ENCODE assay signal across 9 cellular contexts in genomic region chr5:68265822-68266395, GRCh38. TPM values are rescaled to one million over a fixed set of nuclear protein-coding genes. Genes with fewer than 3 reads are reported as not detected.
DNase-seq lines count a peak whose midpoint lies in the region; ATAC-seq, FAIRE-seq and TF ChIP-seq lines count a peak whose summit lies in the region.
"Had no signal": no experiment of that assay in that cellular context is flagged by ENCODE, and none has a peak within 500 bp of the region (broad histone marks: within the 10 kb centered on the region; RNA-seq: fewer than 3 reads in every experiment).

No MANE protein-coding gene starts in this region.

- H3K36me3 ChIP-seq in GM12878 (ENCODE audit: control insufficient read depth in 2 of 2, insufficient read depth in 2 of 2, low read length in 1 of 2), result peaks cover 0 to 1% of the 10 kb centered on the region in 2 experiments; a peak in 2 of 4 replicates

- no peak overlapping the region for H3K4me2 ChIP-seq in GM12878 (ENCODE audit: control insufficient read depth, insufficient read depth)

- intact Hi-C loops in GM12878 (cut with micrococcal nuclease; ENCODE audit: unreplicated experiment), result no loop called here

- no peaks in the 10 kb centered on the region for H4K20me1 ChIP-seq in GM12878 (ENCODE audit: control insufficient read depth, insufficient read depth)

- SMC1A ChIA-PET in GM12878 (lab: Charles Lee; ENCODE audit: uncharacterized antibody, unreplicated experiment), result interaction anchor here (1.1 to 8.5 kb wide), 3 partner anchors 9 to 138 kb away, joined by 3 to 118 read pairs (median 33); no protein-coding TSS in a partner anchor

- TF ChIP-seq CTCF in GM12878 (IDR thresholded peaks at IDR 0.05 in 2 of 3, conservative IDR thresholded peaks at IDR 0.05 in 1 of 3; ENCODE audit: control insufficient read depth in 2 of 3, extremely low read depth in 1 of 3, insufficient read depth in 1 of 3, low read depth in 3 of 3, low read length in 3 of 3), result no peak

- CTCF ChIA-PET in GM12878 (lab: Yijun Ruan, JAX), result interaction anchor here (1.1 kb wide), 1 partner anchor 15 kb away, joined by 3 read pairs; no protein-coding TSS in a partner anchor

- peaks cover 31 to 69% of the 10 kb centered on the region in 2 donors for H3K4me1 Mint-ChIP-seq in stimulated activated naive B cell treated with anti-CD40 and anti-IgM and Interleukin-4, amounts not matched to agents 10 μg/mL and 1 μg/mL and 100 μg/mL, for 72 hours

- no TSS peak for BruUV-seq in GM12878 (replicated peaks; lab: Mats Ljungman, UMichigan)

- H3K27ac ChIP-seq in GM12878 (ENCODE audit: control insufficient read depth, insufficient read depth), result no peak overlapping the region

- H3K79me2 ChIP-seq in GM12878 (ENCODE audit: control insufficient read depth, insufficient read depth, low read length), result peaks cover 44% of the 10 kb centered on the region

- no peak for TF ChIP-seq POLR2A in GM12878 (IDR thresholded peaks at IDR 0.05; ENCODE audit: low read depth, low read length)

- H3K27me3 Mint-ChIP-seq in stimulated activated naive B cell treated with anti-CD40 and anti-IgM and Interleukin-4, amounts not matched to agents 10 μg/mL and 1 μg/mL and 100 μg/mL, for 72 hours, result no peaks in the 10 kb centered on the region

- FAIRE-seq in GM12878 (lab: Jason Lieb, UNC), result no peak

- H3K36me3 Mint-ChIP-seq in stimulated activated naive B cell treated with anti-CD40 and anti-IgM and Interleukin-4, amounts not matched to agents 10 μg/mL and 1 μg/mL and 100 μg/mL, for 72 hours, result peaks cover 2 to 7% of the 10 kb centered on the region in 2 donors

- ATAC-seq in HG02798 (IDR thresholded peaks at IDR 0.05; ENCODE audit: poor library complexity, unreplicated experiment), result peak; percentile 29
- ATAC-seq in GM12878, result peak; percentile 11; the same call in 2 of the 3 replicates
- ATAC-seq in stimulated activated naive B cell treated with anti-CD40 and anti-IgM and Interleukin-4, amounts not matched to agents 10 μg/mL and 1 μg/mL and 100 μg/mL, for 72 hours (replicated peaks), result no peak

- H3K27ac Mint-ChIP-seq in stimulated activated naive B cell treated with anti-CD40 and anti-IgM and Interleukin-4, amounts not matched to agents 10 μg/mL and 1 μg/mL and 100 μg/mL, for 72 hours, result peak overlapping the region; percentile 73

- RAD21 ChIA-PET in GM12878 (lab: Charles Lee; ENCODE audit: unreplicated experiment), result interaction anchor here (0.6 kb wide), 1 partner anchor 307 kb away, joined by 3 read pairs; no protein-coding TSS in a partner anchor

- H3K4me3 ChIP-seq in GM12878, result no peak overlapping the region

- H3K27me3 ChIP-seq in GM12878 (replicated peaks in 1 of 2; ENCODE audit: control insufficient read depth in 2 of 2, insufficient read depth in 2 of 2, low read length in 1 of 2), result no peaks in the 10 kb centered on the region

- H3K9me3 ChIP-seq in GM12878 (replicated peaks; ENCODE audit: control insufficient read depth, insufficient read depth, low read length), result no peaks in the 10 kb centered on the region; the same call in 2 of the 3 replicates

- TF ChIP-seq RAD21 in GM12878 (IDR thresholded peaks at IDR 0.05; ENCODE audit: insufficient read depth, low read depth, low read length), result no peak

- WGBS in GM12878 (ENCODE audit: insufficient coverage, insufficient replicate concordance, low lambda C conversion rate, missing lambda C conversion rate), result 75% methylated on average over 3 of the region's 3 CpGs

- peaks cover 13% of the 10 kb centered on the region; the same call in 1 of the 2 replicates for H3K4me1 ChIP-seq in GM12878 (ENCODE audit: control insufficient read depth, insufficient read depth, low read length)

- H2AFZ ChIP-seq in GM12878 (ENCODE audit: control insufficient read depth, low read depth, low read length), result no peak overlapping the region

- no peak overlapping the region for H3K4me3 Mint-ChIP-seq in stimulated activated naive B cell treated with anti-CD40 and anti-IgM and Interleukin-4, amounts not matched to agents 10 μg/mL and 1 μg/mL and 100 μg/mL, for 72 hours

- DNase-seq in GM12878 (ENCODE audit: low read depth, low spot score), result no peak
- DNase-seq in iris pigment epithelial cell (ENCODE audit: low read depth), result peak; percentile 26
- no peak for DNase-seq in stimulated activated naive B cell treated with anti-CD40 and anti-IgM and Interleukin-4, amounts not matched to agents 10 μg/mL and 1 μg/mL and 100 μg/mL, for 72 hours
- no peak for DNase-seq in retina
- DNase-seq in COLO829 (ENCODE audit: low spot score), result no peak
- no peak for DNase-seq in mucosa of gallbladder (ENCODE audit: low spot score)
- DNase-seq in HUDEP-2 (lab: John Stamatoyannopoulos, UW; ENCODE audit: unreplicated experiment in 76 of 76), result no peak
- DNase-seq: NCI-H1417 treated with DMSO at 0.1 percent for 48 hours had no signal

- in situ Hi-C loops in GM12878 (cut with MboI), result no loop called here

- POLR2A ChIA-PET in GM12878 (lab: Charles Lee), result no interaction called here

- H3K9ac ChIP-seq in GM12878 (ENCODE audit: control insufficient read depth, insufficient read depth, low read length), result no peak overlapping the region

- H3K9me3 Mint-ChIP-seq in stimulated activated naive B cell treated with anti-CD40 and anti-IgM and Interleukin-4, amounts not matched to agents 10 μg/mL and 1 μg/mL and 100 μg/mL, for 72 hours, result no peaks in the 10 kb centered on the region

- TF ChIP-seq EP300 in GM12878 (IDR thresholded peaks at IDR 0.05; ENCODE audit: borderline replicate concordance in 1 of 2, control insufficient read depth in 1 of 2, low read depth in 2 of 2, low read length in 2 of 2), result no peak

TF ChIP-seq in GM12878, 131 proteins besides CTCF, POLR2A, EP300 and RAD21 (continues in another document):
- TF ChIP-seq NFIC (IDR thresholded peaks at IDR 0.05; ENCODE audit: low read depth, low read length) (no peak), FOS (IDR thresholded peaks at IDR 0.05; ENCODE audit: borderline replicate concordance, extremely low read depth, insufficient read length) (no peak), IKZF1 (conservative IDR thresholded peaks at IDR 0.05) (no peak), BMI1 (IDR thresholded peaks at IDR 0.05; ENCODE audit: borderline replicate concordance) (no peak), IKZF2 (IDR thresholded peaks at IDR 0.05) (no peak), YY1 (IDR thresholded peaks at IDR 0.05; ENCODE audit: low read depth, low read length) (no peak), SIX5 (IDR thresholded peaks at IDR 0.05; ENCODE audit: low read depth, low read length, severe bottlenecking) (no peak), HDGF (IDR thresholded peaks at IDR 0.05) (no peak), CHD1 (IDR thresholded peaks at IDR 0.05; ENCODE audit: low read depth, low read length) (no peak), SKIL (IDR thresholded peaks at IDR 0.05; ENCODE audit: low read depth, poor library complexity, severe bottlenecking) (no peak), CHD4 (IDR thresholded peaks at IDR 0.05) (no peak), EED (IDR thresholded peaks at IDR 0.05; ENCODE audit: low read depth) (no peak), NKRF (conservative IDR thresholded peaks at IDR 0.05) (no peak), TCF7 (IDR thresholded peaks at IDR 0.05; ENCODE audit: borderline replicate concordance) (no peak)

RNA-seq across cellular contexts. Expression of gene PIK3R1, which starts 50.4 kb away (rescaled TPM):
- 40.8 and 49.4 TPM in 2 replicates for total RNA-seq in GM12878 (2013; cell fraction: nucleolus; rRNA removed)
- total RNA-seq in GM12878 (2014; rRNA removed) (28.0 and 33.3 TPM in 2 replicates), GM12878 (2014; rRNA removed; fragmentation: Illumina TruSeq; extraction: Trizol) (30.1 and 34.9 TPM in 2 replicates), GM12878 (2021) (38.4 and 39.8 TPM in 2 replicates), mucosa of gallbladder (125 TPM)
- 11.5 TPM for polyA plus RNA-seq in GM12878 (2011; ENCODE audit: low read depth)
- polyA plus RNA-seq in GM12878 (2011; rRNA removed) (14.6 and 15.9 TPM in 2 replicates), GM12878 (2014; fragmentation: Illumina TruSeq; extraction: Trizol) (34.6 and 38.1 TPM in 2 replicates), GM12878 (2014; fragmentation: Nextera tagmentation; extraction: Ambion mirVana) (1 to 10 TPM; 7.8 to 8.0 TPM), GM12878 (2014; rRNA removed) (15.1 and 15.6 TPM in 2 replicates), GM12878 (2016; fragmentation: Nextera tagmentation; extraction: Ambion mirVana) (10 to 100 TPM; 14.0 to 15.4 TPM)
- 6.9 and 10.1 TPM in 2 replicates for polyA plus RNA-seq in GM12878 (2011; cell fraction: cytosol; rRNA removed)
- 10.3 and 15.8 TPM in 2 replicates for polyA plus RNA-seq in GM12878 (2011; cell fraction: nucleus; rRNA removed)
- polyA plus RNA-seq in GM12878 (2012), result 15.8 and 22.1 TPM in 2 replicates
- 30.3 and 32.3 TPM in 2 replicates for polyA minus RNA-seq in GM12878 (2011; rRNA and poly(A)+ RNA removed)
- polyA minus RNA-seq in GM12878 (2011; cell fraction: cytosol; rRNA and poly(A)+ RNA removed), result 19.0 and 24.7 TPM in 2 replicates
- polyA minus RNA-seq in GM12878 (2011; cell fraction: nucleus; rRNA and poly(A)+ RNA removed), result 23.9 and 37.7 TPM in 2 replicates

Comparison
In these comparisons a context has a peak if more than half of its experiments do, and no peak if none do; other contexts are left out.
1. ATAC-seq: peak in HG02798 (single experiment) and GM12878 (single experiment); none in stimulated activated naive B cell treated with anti-CD40 and anti-IgM and Interleukin-4, amounts not matched to agents 10 μg/mL and 1 μg/mL and 100 μg/mL, for 72 hours (0 of 2).